Comparison of ENCODE assay signal across 35 cellular contexts in the genomic region with DNA sequence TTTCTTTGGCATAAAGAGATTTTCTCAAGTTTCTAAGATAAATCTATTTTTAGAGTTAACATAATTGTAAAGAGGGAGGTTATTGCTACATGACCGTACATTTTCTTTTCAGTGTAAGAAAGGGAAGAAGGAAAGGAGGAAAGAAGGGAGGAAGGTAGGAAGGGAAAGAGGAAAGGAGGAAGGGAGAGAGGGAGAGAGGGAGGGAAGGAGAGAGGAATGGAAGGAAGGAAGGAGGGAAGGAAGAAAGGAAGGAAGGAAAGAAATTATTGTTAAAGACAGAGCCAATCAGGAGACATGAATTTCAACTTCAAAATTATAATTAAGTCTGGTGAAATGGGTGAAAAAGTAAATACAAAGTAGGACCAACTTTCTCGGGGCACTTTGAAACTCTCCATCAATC.
"Had no signal": no experiment of that assay in that cellular context is flagged by ENCODE, and none has a peak within 500 bp of the region (broad histone marks: within the 10 kb centered on the region; RNA-seq: fewer than 3 reads in every experiment).

No MANE protein-coding gene starts in this region.

- H3K36me3 ChIP-seq: MG63 had no signal

- H3K27me3 ChIP-seq: MG63 had no signal

- DNase-seq: Kasumi-1, MG63, MM.1S, MV-4-11, NCI-H1048, NCI-H1092, NCI-H1092 treated with DMSO at 0.1 percent for 48 hours, NCI-H1105, NCI-H1105 treated with DMSO at 0.1 percent for 48 hours, NCI-H1417, NCI-H1417 treated with DMSO at 0.1 percent for 48 hours, NCI-H1436, NCI-H1436 treated with DMSO at 0.1 percent for 48 hours, NCI-H146, NCI-H1694, NCI-H1694 treated with DMSO at 0.1 percent for 48 hours, NCI-H187 treated with DMSO at 0.1 percent for 48 hours, NCI-H1930, NCI-H2029, NCI-H2029 treated with DMSO at 0.1 percent for 48 hours, NCI-H2081, NCI-H2081 treated with DMSO at 0.1 percent for 48 hours, NCI-H2107, NCI-H2171, NCI-H2171 treated with DMSO at 0.1 percent for 48 hours, NCI-H2227 treated with DMSO at 0.1 percent for 48 hours, NCI-H226, NCI-H345, NCI-H446, NCI-H446 treated with DMSO at 0.1 percent for 48 hours, NCI-H510A treated with DMSO at 0.1 percent for 48 hours, NCI-H524, NCI-H524 treated with DMSO at 0.1 percent for 48 hours, NCI-H526, NCI-H526 treated with DMSO at 0.1 percent for 48 hours had no signal

- H3K9me3 ChIP-seq: MG63 had no signal

- H3K4me3 ChIP-seq: MG63 had no signal
